In the genomic region with DNA sequence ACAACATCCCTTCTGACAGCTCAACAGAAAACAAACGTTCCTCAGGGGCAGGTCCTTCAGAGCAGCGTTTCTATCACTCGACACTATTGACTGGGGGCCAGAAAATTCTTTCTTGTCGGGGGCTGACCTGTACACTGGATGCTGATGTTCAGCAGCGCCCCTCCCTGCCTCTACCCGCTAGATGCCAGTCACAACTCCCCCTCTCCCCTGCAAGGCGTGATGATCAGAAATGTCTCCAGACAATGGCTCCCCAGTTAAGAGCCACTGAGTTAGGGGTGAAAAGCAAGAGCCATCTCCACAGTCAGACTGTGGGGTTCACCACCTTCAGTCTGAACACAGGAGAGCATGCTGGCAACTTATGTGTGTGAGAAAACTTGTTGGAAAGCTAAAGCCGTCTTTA, we compare ENCODE assay signal across 14 cellular contexts. TPM values are rescaled to one million over a fixed set of nuclear protein-coding genes. Genes with fewer than 3 reads are reported as not detected.
DNase-seq lines count a peak whose midpoint lies in the region; ATAC-seq, FAIRE-seq and TF ChIP-seq lines count a peak whose summit lies in the region.
"Had no signal": no experiment of that assay in that cellular context is flagged by ENCODE, and none has a peak within 500 bp of the region (broad histone marks: within the 10 kb centered on the region; RNA-seq: fewer than 3 reads in every experiment).

No MANE protein-coding gene starts in this region.

- FAIRE-seq in HepG2 (lab: Jason Lieb, UNC) = no peak
- FAIRE-seq: GM12878 had no signal

- H3K27ac ChIP-seq in HepG2 (ENCODE audit: extremely low read length, insufficient read depth, low read length) (peak overlapping the region; percentile 55), upper lobe of left lung (peak overlapping the region in 3 of 4 donors; percentile 52 to 61 (median 52)), breast epithelium (no peak overlapping the region)
- H3K27ac ChIP-seq: esophagus muscularis mucosa, SK-N-MC had no signal

- no peak for TF ChIP-seq RAD21 in HepG2 (CRISPR knock-in tag; IDR thresholded peaks at IDR 0.05)

- intact Hi-C loops in Right ventricle myocardium inferior (cut with DNase I) = loop anchor here (2.0 kb wide), 1 partner anchor 23 kb away; no protein-coding TSS in a partner anchor
- intact Hi-C loops in cardiac septum (cut with DNase I) = loop anchor here (2.0 to 10.0 kb wide), 4 partner anchors 23 to 189 kb away; a partner anchor contains a TSS
- intact Hi-C loops in HepG2 (cut with micrococcal nuclease; ENCODE audit: unreplicated experiment) = no loop called here
- intact Hi-C loops in breast epithelium (cut with DNase I; ENCODE audit: low total_unique reads) = no loop called here

- H3K9me3 ChIP-seq in HepG2 (ENCODE audit: low read length) (no peaks in the 10 kb centered on the region), upper lobe of left lung (no peaks in the 10 kb centered on the region), breast epithelium (no peaks in the 10 kb centered on the region)
- H3K9me3 ChIP-seq: esophagus muscularis mucosa, lower lobe of right lung had no signal

- H3K27me3 ChIP-seq in HepG2 (ENCODE audit: control insufficient read depth in 1 of 2, insufficient read depth in 2 of 2, low read length in 2 of 2) = no peaks in the 10 kb centered on the region
- H3K27me3 ChIP-seq in upper lobe of left lung = no peaks in the 10 kb centered on the region
- H3K27me3 ChIP-seq in breast epithelium = no peaks in the 10 kb centered on the region
- H3K27me3 ChIP-seq: esophagus muscularis mucosa had no signal

- H4K20me1 ChIP-seq in HepG2 (ENCODE audit: insufficient read depth, low read length) = no peaks in the 10 kb centered on the region; the same call in 1 of the 2 replicates

- peaks cover 86% of the 10 kb centered on the region for H3K4me1 ChIP-seq in HepG2 (ENCODE audit: insufficient read depth, low read length)
- H3K4me1 ChIP-seq in upper lobe of left lung = peaks cover 13 to 54% (median 32%) of the 10 kb centered on the region in 4 donors
- H3K4me1 ChIP-seq in breast epithelium = no peaks in the 10 kb centered on the region

- no peak for DNase-seq in Right ventricle myocardium inferior (ENCODE audit: missing footprints)
- DNase-seq in cardiac septum (ENCODE audit: low spot score) = no peak
- DNase-seq in activated naive CD4-positive, alpha-beta T cell treated with anti-CD3 and anti-CD28 coated beads, Interleukin-2, amount 50 U/mL, for 72 hours (ENCODE audit: low spot score in 2 of 2) = no peak
- DNase-seq in HepG2 (ENCODE audit: low spot score) = no peak
- DNase-seq in upper lobe of left lung = no peak
- no peak for DNase-seq in breast epithelium (ENCODE audit: low spot score in 2 of 2)
- DNase-seq in hippocampal formation (lab: John Stamatoyannopoulos, UW) = no peak
- DNase-seq: activated gamma-delta T cell treated with Interleukin-2 at 50 U/mL for 16 hours, lower lobe of right lung, NCI-H2029 treated with DMSO at 0.1 percent for 48 hours had no signal

- peaks cover 56% of the 10 kb centered on the region for H3K79me2 ChIP-seq in HepG2 (ENCODE audit: insufficient read depth, low read length)

- H3K9me3 Mint-ChIP-seq in activated naive CD4-positive, alpha-beta T cell treated with anti-CD3 and anti-CD28 coated beads, Interleukin-2, amount 50 U/mL, for 72 hours = no peaks in the 10 kb centered on the region

- no TSS peak for BruUV-seq in HepG2 (replicated peaks; lab: Mats Ljungman, UMichigan)

- H3K9ac ChIP-seq in HepG2 (ENCODE audit: insufficient read depth, low read depth, low read length) = peak overlapping the region; percentile 13; the same call in 1 of the 2 replicates

- H3K4me2 ChIP-seq in HepG2 (ENCODE audit: low read depth, low read length) = peak overlapping the region; percentile 53

- peak overlapping the region; percentile 84 to 85 for H3K27ac Mint-ChIP-seq in activated naive CD4-positive, alpha-beta T cell treated with anti-CD3 and anti-CD28 coated beads, Interleukin-2, amount 50 U/mL, for 72 hours

- H3K4me3 ChIP-seq in HepG2 (replicated peaks in 1 of 3; ENCODE audit: insufficient read depth in 1 of 3, low read depth in 2 of 3, low read length in 3 of 3) = peak overlapping the region in 1 of 3 experiments; percentile 21; a peak in 1 of 6 replicates
- peak overlapping the region in 1 of 4 donors; percentile 29 for H3K4me3 ChIP-seq in upper lobe of left lung
- no peak overlapping the region for H3K4me3 ChIP-seq in breast epithelium
- H3K4me3 ChIP-seq: esophagus muscularis mucosa, GM12878, lower lobe of right lung, SK-N-MC had no signal

- no peak overlapping the region for H2AFZ ChIP-seq in HepG2 (ENCODE audit: low read length)

- CTCF ChIA-PET in HepG2 (lab: Yijun Ruan, JAX; ENCODE audit: low intra/inter-chr PET ratio, low total read pairs) = no interaction called here

- H3K36me3 ChIP-seq in HepG2 (replicated peaks in 1 of 2; ENCODE audit: control insufficient read depth in 1 of 2, insufficient read depth in 2 of 2, low read length in 2 of 2) (peaks cover 5 to 7% of the 10 kb centered on the region in 2 experiments; a peak in 3 of 5 replicates), upper lobe of left lung (no peaks in the 10 kb centered on the region), breast epithelium (no peaks in the 10 kb centered on the region)
- H3K36me3 ChIP-seq: lower lobe of right lung had no signal

- TF ChIP-seq POLR2A in HepG2 (IDR thresholded peaks at IDR 0.05; ENCODE audit: insufficient read depth in 1 of 2, low read depth in 2 of 2, low read length in 2 of 2) (no peak), upper lobe of left lung (IDR thresholded peaks at IDR 0.05) (no peak), breast epithelium (IDR thresholded peaks at IDR 0.05) (no peak)

- ATAC-seq in Right ventricle myocardium inferior = peak; percentile 8
- peak in 1 of 2 donors; percentile 6 for ATAC-seq in activated naive CD4-positive, alpha-beta T cell treated with anti-CD3 and anti-CD28 coated beads, Interleukin-2, amount 50 U/mL, for 72 hours
- ATAC-seq in HepG2 = peak; percentile 57
- no peak for ATAC-seq in upper lobe of left lung (ENCODE audit: low FRiP score in 2 of 2)
- ATAC-seq in HG02642 (IDR thresholded peaks at IDR 0.05; ENCODE audit: poor library complexity, unreplicated experiment) = no peak
- ATAC-seq: GM12878 had no signal

- H3K36me3 Mint-ChIP-seq in activated naive CD4-positive, alpha-beta T cell treated with anti-CD3 and anti-CD28 coated beads, Interleukin-2, amount 50 U/mL, for 72 hours = peaks cover 0 to 9% of the 10 kb centered on the region in 2 donors

- WGBS in HepG2 (ENCODE audit: low lambda C conversion rate) = 29% methylated on average over 6 of the region's 8 CpGs
- WGBS in upper lobe of left lung, 2 donors = 41 to 72% methylated on average over 8 of the region's 8 CpGs

- TF ChIP-seq EP300 in HepG2 (IDR thresholded peaks at IDR 0.05; ENCODE audit: low read depth in 2 of 2, low read length in 2 of 2) (no peak), HepG2 (CRISPR knock-in tag; IDR thresholded peaks at IDR 0.05; ENCODE audit: borderline replicate concordance) (no peak), upper lobe of left lung (IDR thresholded peaks at IDR 0.05) (no peak)

- in situ Hi-C loops in HepG2 (cut with HindIII; ENCODE audit: extremely low pct_ligation_motif_present, low pct_unique_long_range_greater_than_20kb) = no loop called here

- POLR2A ChIA-PET in HepG2 (lab: Yijun Ruan, JAX) = interaction anchor here (1.9 to 3.7 kb wide), 2 partner anchors 11 to 32 kb away, joined by 4 to 15 read pairs; no protein-coding TSS in a partner anchor

- TF ChIP-seq CTCF in HepG2 (CRISPR knock-in tag; IDR thresholded peaks at IDR 0.05) (no peak), upper lobe of left lung (IDR thresholded peaks at IDR 0.05) (no peak), breast epithelium (IDR thresholded peaks at IDR 0.05) (no peak)

TF ChIP-seq in HepG2, 621 proteins besides CTCF, POLR2A, EP300 and RAD21 (continues in another document):
- TF ChIP-seq KDM1A (CRISPR knock-in tag; IDR thresholded peaks at IDR 0.05) (no peak), SALL1 (CRISPR knock-in tag; IDR thresholded peaks at IDR 0.05) (0 out of 2 replicates have a peak, but pooled peaks have one; percentile 18), ZSCAN30 (CRISPR knock-in tag; IDR thresholded peaks at IDR 0.05) (no peak)

RNA-seq across cellular contexts. Expression of a gene that starts 39.8 kb away (rescaled TPM):
- 14.5 TPM for total RNA-seq in Right ventricle myocardium inferior
- total RNA-seq in cardiac septum = 20.9 TPM
- 10 to 100 TPM; 34.4 to 50.4 TPM for total RNA-seq in activated naive CD4-positive, alpha-beta T cell treated with anti-CD3 and anti-CD28 coated beads, Interleukin-2, amount 50 U/mL, for 72 hours
- 22.8 and 23.1 TPM in 2 replicates for total RNA-seq in HepG2 (2016; rRNA removed; fragmentation: Illumina TruSeq; extraction: Trizol)
- total RNA-seq in HepG2 (2016; cell fraction: cytosol; rRNA removed; fragmentation: Illumina TruSeq; extraction: Trizol; ENCODE audit: low read depth) = 5.4 and 6.5 TPM in 2 replicates
- 21.5 and 23.8 TPM in 2 replicates for total RNA-seq in HepG2 (2016; cell fraction: insoluble cytoplasmic fraction; rRNA removed; fragmentation: Illumina TruSeq; extraction: Trizol)
- total RNA-seq in HepG2 (2016; cell fraction: membrane; rRNA removed; fragmentation: Illumina TruSeq; extraction: Trizol) = 9.0 and 9.4 TPM in 2 replicates
- 33.8 and 36.7 TPM in 2 replicates for total RNA-seq in HepG2 (2016; cell fraction: nucleus; rRNA removed; fragmentation: Illumina TruSeq; extraction: Trizol)
- polyA plus RNA-seq in HepG2 (2011; rRNA removed) = 17.3 TPM in 2 replicates
- 12.6 and 17.2 TPM in 2 replicates for polyA plus RNA-seq in HepG2 (2011; cell fraction: cytosol; rRNA removed)
- polyA plus RNA-seq in HepG2 (2011; cell fraction: nucleus; rRNA removed) = 7.1 and 8.9 TPM in 2 replicates
- 19.5 and 21.6 TPM in 2 replicates for polyA plus RNA-seq in HepG2 (2012)
- polyA plus RNA-seq in HepG2 (2016; cell fraction: cytosol; fragmentation: Illumina TruSeq; extraction: Trizol; ENCODE audit: low read depth) = 0.84 and 0.86 TPM in 2 replicates
- polyA plus RNA-seq in HepG2 (2016; cell fraction: insoluble cytoplasmic fraction; fragmentation: Illumina TruSeq; extraction: Trizol; ENCODE audit: low read depth) = 9.7 and 9.9 TPM in 2 replicates
- polyA plus RNA-seq in HepG2 (2016; cell fraction: membrane; fragmentation: Illumina TruSeq; extraction: Trizol; ENCODE audit: low read depth) = 2.2 and 3.1 TPM in 2 replicates
- 20.5 and 22.1 TPM in 2 replicates for polyA plus RNA-seq in HepG2 (2016; cell fraction: nucleus; fragmentation: Illumina TruSeq; extraction: Trizol; ENCODE audit: insufficient read depth, low read depth)
- 6.4 and 56.6 TPM in 2 replicates for polyA minus RNA-seq in HepG2 (2011; rRNA and poly(A)+ RNA removed; ENCODE audit: low replicate concordance)
- 25.1 and 29.5 TPM in 2 replicates for polyA minus RNA-seq in HepG2 (2011; cell fraction: cytosol; rRNA and poly(A)+ RNA removed)
- polyA minus RNA-seq in HepG2 (2011; cell fraction: nucleus; rRNA and poly(A)+ RNA removed) = 22.3 and 25.4 TPM in 2 replicates
- total RNA-seq in upper lobe of left lung = 10 to 100 TPM; 27.3 to 62.4 (median 41.3) TPM
- total RNA-seq in breast epithelium = 10 to 100 TPM; 12.6 to 32.9 (median 28.5) TPM

Comparison
In these comparisons a context has a peak if more than half of its experiments do, and no peak if none do; other contexts are left out.
1. ATAC-seq: peak in Right ventricle myocardium inferior (single experiment) and HepG2 (single experiment); none in upper lobe of left lung (0 of 2) and HG02642 (single experiment).
2. H3K27ac ChIP-seq: peak in HepG2 (single experiment) and upper lobe of left lung (3 of 4); none in breast epithelium (0 of 2).
3. intact Hi-C loops: an anchor here in Right ventricle myocardium inferior (2.0 kb wide) and cardiac septum (2.0 to 10.0 kb wide); none called in HepG2 and breast epithelium.